In genomic region chrX:103536071-103536470, GRCh38 we compare ENCODE assay signal across 22 cellular contexts. TPM values are rescaled to one million over a fixed set of nuclear protein-coding genes. Genes with fewer than 3 reads are reported as not detected.
DNase-seq lines count a peak whose midpoint lies in the region; ATAC-seq and TF ChIP-seq lines count a peak whose summit lies in the region.
"Had no signal": no experiment of that assay in that cellular context is flagged by ENCODE, and none has a peak within 500 bp of the region (broad histone marks: within the 10 kb centered on the region; RNA-seq: fewer than 3 reads in every experiment).

No MANE protein-coding gene starts in this region.

- peaks cover 0 to 42% of the 10 kb centered on the region in 2 donors for H3K27me3 ChIP-seq in breast epithelium
- H3K27me3 ChIP-seq in sigmoid colon: no peaks in the 10 kb centered on the region
- no peaks in the 10 kb centered on the region for H3K27me3 ChIP-seq in vagina
- H3K27me3 ChIP-seq: body of pancreas had no signal

- no peak for ATAC-seq in naive thymus-derived CD8-positive, alpha-beta T cell
- ATAC-seq: body of pancreas, HCT116, T-helper 17 cell had no signal

- H3K4me1 Mint-ChIP-seq in naive thymus-derived CD8-positive, alpha-beta T cell: peaks cover 4 to 6% (median 4%) of the 10 kb centered on the region in 4 donors

- H3K27ac ChIP-seq in breast epithelium: peak overlapping the region; percentile 81 to 85
- H3K27ac ChIP-seq in sigmoid colon: peak overlapping the region; percentile 14 to 66 (median 51)
- H3K27ac ChIP-seq in vagina: peak overlapping the region; percentile 80
- H3K27ac ChIP-seq: body of pancreas had no signal

- H3K36me3 Mint-ChIP-seq in naive thymus-derived CD8-positive, alpha-beta T cell: no peaks in the 10 kb centered on the region

- no peak overlapping the region for H3K27ac Mint-ChIP-seq in naive thymus-derived CD8-positive, alpha-beta T cell
- H3K27ac Mint-ChIP-seq: stimulated activated naive CD8-positive, alpha-beta T cell treated with anti-CD3 and anti-CD28 coated beads, Interleukin-15, Interleukin-2, amounts not matched to agents 100 ng/mL and 50 ng/mL, for 24 hours; T-helper 17 cell had no signal

- in situ Hi-C loops in ACHN (cut with HindIII; ENCODE audit: low pct_ligation_motif_present, low pct_unique_long_range_greater_than_20kb, low sequenced_read_pairs): no loop called here

- H3K36me3 ChIP-seq in breast epithelium (no peaks in the 10 kb centered on the region), sigmoid colon (no peaks in the 10 kb centered on the region), vagina (no peaks in the 10 kb centered on the region)

- no peak for DNase-seq in breast epithelium (ENCODE audit: low spot score in 2 of 2)
- DNase-seq in fibroblast of the conjunctiva (ENCODE audit: low read depth): peak; percentile 21
- no peak for DNase-seq in sigmoid colon
- no peak for DNase-seq in vagina (ENCODE audit: extremely low spot score in 2 of 2)
- no peak for DNase-seq in ACHN
- no peak for DNase-seq in naive thymus-derived CD8-positive, alpha-beta T cell
- no peak for DNase-seq in NCI-H2107 treated with DMSO at 0.1 percent for 48 hours (lab: John Stamatoyannopoulos, UW; ENCODE audit: unreplicated experiment)
- DNase-seq: activated CD4-positive, alpha-beta T cell treated with anti-CD3 and anti-CD28 coated beads, Interleukin-2, amount 50 U/mL, for 48 hours; activated naive CD4-positive, alpha-beta T cell treated with Interleukin-2 at 50 U/mL for 16 hours; activated T-cell treated with anti-CD3 and anti-CD28 coated beads, Interleukin-2, amount 50 U/mL, for 1 hour; body of pancreas; DMS79; IMR-90; MM.1S; NCI-H748 treated with DMSO at 0.1 percent for 48 hours; occipital lobe; small intestine; stimulated activated CD4-positive, alpha-beta T cell treated with anti-CD3 and anti-CD28 coated beads, Interleukin-2, amount 100 ng/mL, for 48 hours; T-helper 17 cell had no signal

- H3K4me3 ChIP-seq in breast epithelium (no peak overlapping the region), sigmoid colon (no peak overlapping the region), vagina (no peak overlapping the region)
- H3K4me3 ChIP-seq: body of pancreas had no signal

- no peak for TF ChIP-seq EP300 in sigmoid colon (IDR thresholded peaks at IDR 0.05)

- H3K4me3 Mint-ChIP-seq in naive thymus-derived CD8-positive, alpha-beta T cell: no peak overlapping the region
- H3K4me3 Mint-ChIP-seq: stimulated activated naive CD8-positive, alpha-beta T cell treated with anti-CD3 and anti-CD28 coated beads, Interleukin-15, Interleukin-2, amounts not matched to agents 100 ng/mL and 50 ng/mL, for 24 hours; T-helper 17 cell had no signal

- no peaks in the 10 kb centered on the region for H3K4me1 ChIP-seq in breast epithelium
- no peaks in the 10 kb centered on the region for H3K4me1 ChIP-seq in sigmoid colon
- peaks cover 14% of the 10 kb centered on the region for H3K4me1 ChIP-seq in vagina
- H3K4me1 ChIP-seq: body of pancreas had no signal

- intact Hi-C loops in breast epithelium (cut with DNase I; ENCODE audit: low total_unique reads) (no loop called here), sigmoid colon (cut with DNase I) (no loop called here), vagina (cut with DNase I) (loop anchor here (5.0 kb wide), 2 partner anchors 91 to 151 kb away; partner anchors contain the start of genes MORF4L2 and TCEAL1)

- POLR2A ChIA-PET in naive thymus-derived CD8-positive, alpha-beta T cell (lab: Charles Lee): no interaction called here

- no peaks in the 10 kb centered on the region for H3K9me3 Mint-ChIP-seq in naive thymus-derived CD8-positive, alpha-beta T cell
- H3K9me3 Mint-ChIP-seq: stimulated activated naive CD8-positive, alpha-beta T cell treated with anti-CD3 and anti-CD28 coated beads, Interleukin-15, Interleukin-2, amounts not matched to agents 100 ng/mL and 50 ng/mL, for 24 hours had no signal

- TF ChIP-seq CTCF in breast epithelium (IDR thresholded peaks at IDR 0.05) (no peak), sigmoid colon (IDR thresholded peaks at IDR 0.05) (no peak), vagina (IDR thresholded peaks at IDR 0.05) (no peak)

- H3K9me3 ChIP-seq in breast epithelium (no peaks in the 10 kb centered on the region), sigmoid colon (no peaks in the 10 kb centered on the region), vagina (no peaks in the 10 kb centered on the region)
- H3K9me3 ChIP-seq: body of pancreas had no signal

- TF ChIP-seq POLR2A in breast epithelium (IDR thresholded peaks at IDR 0.05) (no peak), sigmoid colon (IDR thresholded peaks at IDR 0.05) (no peak), vagina (IDR thresholded peaks at IDR 0.05) (no peak)

- peaks cover 0 to 4% (median 0%) of the 10 kb centered on the region in 5 donors for H3K27me3 Mint-ChIP-seq in naive thymus-derived CD8-positive, alpha-beta T cell
- H3K27me3 Mint-ChIP-seq: stimulated activated naive CD8-positive, alpha-beta T cell treated with anti-CD3 and anti-CD28 coated beads, Interleukin-15, Interleukin-2, amounts not matched to agents 100 ng/mL and 50 ng/mL, for 24 hours; T-helper 17 cell had no signal

RNA-seq across cellular contexts. Expression of gene RAB40A, which starts 16.8 kb away (rescaled TPM):
- 1 to 10 TPM in 2 of 3 donors, under 1 TPM in 1; 0.48 to 2.5 (median 2.3) TPM for total RNA-seq in breast epithelium
- 1 to 10 TPM in 1 of 4 donors, under 1 TPM in 3; 0.66 to 1.7 (median 0.83) TPM for total RNA-seq in sigmoid colon
- under 1 TPM in 1 of 3 donors, not detected in 2; 0.12 TPM for polyA plus RNA-seq in sigmoid colon
- 0.98 TPM for total RNA-seq in vagina
- total RNA-seq in naive thymus-derived CD8-positive, alpha-beta T cell: not detected
- polyA plus RNA-seq in naive thymus-derived CD8-positive, alpha-beta T cell: under 1 TPM in 1 of 3 donors, not detected in 2; 0.15 TPM
- total RNA-seq: dermis microvascular lymphatic vessel endothelial cell had no signal

RNA-seq across cellular contexts. Expression of gene TCEAL4, which starts 49.2 kb away (rescaled TPM):
- total RNA-seq in breast epithelium (100 to 1,000 TPM in 2 of 3 donors, 10 to 100 TPM in 1; 99.9 to 216 (median 113) TPM), sigmoid colon (100 to 1,000 TPM; 127 to 366 (median 178) TPM), vagina (140 TPM)
- 100 to 1,000 TPM in 1 of 3 donors, 10 to 100 TPM in 2; 54.8 to 117 (median 62.1) TPM for polyA plus RNA-seq in sigmoid colon
- 10 to 100 TPM; 15.9 to 17.2 TPM for total RNA-seq in naive thymus-derived CD8-positive, alpha-beta T cell
- 10 to 100 TPM; 16.5 to 28.0 (median 20.8) TPM for polyA plus RNA-seq in naive thymus-derived CD8-positive, alpha-beta T cell
